In genomic region chrX:19839770-19840254, GRCh38 we compare ENCODE assay signal across 1 cellular context.
TF ChIP-seq lines count a peak whose summit lies in the region.

No MANE protein-coding gene starts in this region.

TF ChIP-seq in GM12878, 131 proteins besides CTCF, POLR2A, EP300 and RAD21 (continued from another document):
- peak; percentile 39; the same call in 1 of the 2 replicates for TF ChIP-seq BCL11A (IDR thresholded peaks at IDR 0.05; ENCODE audit: low read depth, low read length)
- no peak for TF ChIP-seq NFYA (IDR thresholded peaks at IDR 0.05; ENCODE audit: borderline replicate concordance, low read depth, low read length)
- TF ChIP-seq SRF (IDR thresholded peaks at IDR 0.05; ENCODE audit: low read depth in 2 of 2, low read length in 2 of 2) = 0 out of 4 replicates have a peak, but pooled peaks of 1 of the 2 experiments have one; percentile 29
- no peak for TF ChIP-seq TBL1XR1 (IDR thresholded peaks at IDR 0.05; ENCODE audit: low read depth, low read length)
- TF ChIP-seq BHLHE40 (IDR thresholded peaks at IDR 0.05; ENCODE audit: borderline replicate concordance in 1 of 2, low read depth in 2 of 2, low read length in 1 of 2) = peak in 1 of 2 experiments; percentile 16; a peak in 1 of 4 replicates
- no peak for TF ChIP-seq PAX5 (IDR thresholded peaks at IDR 0.05; ENCODE audit: borderline replicate concordance, low read depth, low read length)
- peak; percentile 71 for TF ChIP-seq ATF7 (IDR thresholded peaks at IDR 0.05; ENCODE audit: low read depth)
- no peak for TF ChIP-seq LARP7 (IDR thresholded peaks at IDR 0.05)
- no peak for TF ChIP-seq SIN3A (IDR thresholded peaks at IDR 0.05; ENCODE audit: low read depth, low read length)
- no peak for TF ChIP-seq POLR2AphosphoS2 (IDR thresholded peaks at IDR 0.05; ENCODE audit: low read depth, low read length)
- no peak for TF ChIP-seq RELA (IDR thresholded peaks at IDR 0.05; ENCODE audit: borderline replicate concordance, partially characterized antibody)
- peak; percentile 53 for TF ChIP-seq JUNB (IDR thresholded peaks at IDR 0.05)
